Comparison of ENCODE assay signal across 16 cellular contexts in genomic region chr3:102170545-102170944, GRCh38.
"Had no signal": no experiment of that assay in that cellular context is flagged by ENCODE, and none has a peak within 500 bp of the region (broad histone marks: within the 10 kb centered on the region; RNA-seq: fewer than 3 reads in every experiment).

No MANE protein-coding gene starts in this region.

- H3K4me1 ChIP-seq: left lung, lower lobe of right lung had no signal

- H3K27me3 ChIP-seq: esophagus muscularis mucosa, foreskin keratinocyte, gastroesophageal sphincter, heart right ventricle, left lung had no signal

- ATAC-seq: foreskin keratinocyte, gastroesophageal sphincter, left cardiac atrium, left lung, lower lobe of right lung, mucosa of descending colon had no signal

- H3K4me3 ChIP-seq: coronary artery, dorsolateral prefrontal cortex, esophagus muscularis mucosa, gastroesophageal sphincter, heart right ventricle, left lung, lower lobe of right lung, mucosa of descending colon had no signal

- DNase-seq: dermis blood vessel endothelial cell; dorsolateral prefrontal cortex; effector CD4-positive, alpha-beta T cell; effector memory CD4-positive, alpha-beta T cell; foreskin keratinocyte; heart right ventricle; hippocampal formation; left cardiac atrium; left lung; left ventricle myocardium superior; lower lobe of right lung; mesendoderm; mucosa of descending colon had no signal

- H3K36me3 ChIP-seq: esophagus muscularis mucosa, gastroesophageal sphincter, heart right ventricle, left lung, lower lobe of right lung had no signal

- H3K27ac ChIP-seq: coronary artery, dorsolateral prefrontal cortex, foreskin keratinocyte, heart right ventricle, left lung, lower lobe of right lung had no signal

- H3K9me3 ChIP-seq: esophagus muscularis mucosa, gastroesophageal sphincter, heart right ventricle, left lung, lower lobe of right lung, mucosa of descending colon had no signal
